8 cellular contexts compared by ENCODE assay signal in genomic region chr10:48305905-48306264, GRCh38. TPM values are rescaled to one million over a fixed set of nuclear protein-coding genes. Genes with fewer than 3 reads are reported as not detected.
DNase-seq lines count a peak whose midpoint lies in the region; ATAC-seq and TF ChIP-seq lines count a peak whose summit lies in the region.

No MANE protein-coding gene starts in this region.

- H3K4me1 ChIP-seq in iPS-20b (ENCODE audit: insufficient read depth, low read length) = 0 out of 2 replicates have a peak, but pooled peaks cover 3% of the 10 kb centered on the region

- no peaks in the 10 kb centered on the region for H3K36me3 ChIP-seq in iPS-20b (ENCODE audit: insufficient read depth, low read depth, low read length)

- H3K9ac ChIP-seq in iPS-20b (ENCODE audit: low read depth, low read length) = peak overlapping the region; percentile 7; the same call in 1 of the 2 replicates

- H3K4me3 Mint-ChIP-seq in HFFc6 = peak overlapping the region; percentile 92
- peak overlapping the region; percentile 79 for H3K4me3 Mint-ChIP-seq in activated T-helper 1 cell treated with anti-CD3 and anti-CD28 coated beads, Interleukin-12 subunit alpha, Interleukin-12 subunit beta, Interleukin-2, Interleukin-4 antibody, amounts not matched to agents 30 ng/mL and 10 ng/mL and 1 ng/mL, durations not matched to agents 14 hours and 24 hours and 36 hours
- H3K4me3 Mint-ChIP-seq in stimulated activated naive B cell treated with anti-CD40 and anti-IgM and Interleukin-4, amounts not matched to agents 10 μg/mL and 1 μg/mL and 100 μg/mL, for 72 hours = peak overlapping the region; percentile 82 to 86

- peak overlapping the region; percentile 42 for H3K4me3 ChIP-seq in iPS-20b (ENCODE audit: low read length)

- H3K9me3 ChIP-seq in iPS-20b (ENCODE audit: insufficient read depth, low read depth, low read length) = no peaks in the 10 kb centered on the region

- peaks cover 12% of the 10 kb centered on the region; the same call in 1 of the 2 replicates for H3K27me3 Mint-ChIP-seq in HFFc6 (ENCODE audit: insufficient read depth)
- H3K27me3 Mint-ChIP-seq in activated T-helper 1 cell treated with anti-CD3 and anti-CD28 coated beads, Interleukin-12 subunit alpha, Interleukin-12 subunit beta, Interleukin-2, Interleukin-4 antibody, amounts not matched to agents 30 ng/mL and 10 ng/mL and 1 ng/mL, durations not matched to agents 14 hours and 24 hours and 36 hours (ENCODE audit: insufficient read depth) = peaks cover 17% of the 10 kb centered on the region
- H3K27me3 Mint-ChIP-seq in stimulated activated naive B cell treated with anti-CD40 and anti-IgM and Interleukin-4, amounts not matched to agents 10 μg/mL and 1 μg/mL and 100 μg/mL, for 72 hours = peaks cover 0 to 5% of the 10 kb centered on the region in 2 donors

- TF ChIP-seq CTCF in HFFc6 (IDR thresholded peaks at IDR 0.05) = no peak

- peaks cover 37% of the 10 kb centered on the region for H3K4me1 Mint-ChIP-seq in HFFc6 (ENCODE audit: low read depth)
- peaks cover 19% of the 10 kb centered on the region for H3K4me1 Mint-ChIP-seq in activated T-helper 1 cell treated with anti-CD3 and anti-CD28 coated beads, Interleukin-12 subunit alpha, Interleukin-12 subunit beta, Interleukin-2, Interleukin-4 antibody, amounts not matched to agents 30 ng/mL and 10 ng/mL and 1 ng/mL, durations not matched to agents 14 hours and 24 hours and 36 hours (ENCODE audit: low read depth)
- peaks cover 28 to 47% of the 10 kb centered on the region in 2 donors for H3K4me1 Mint-ChIP-seq in stimulated activated naive B cell treated with anti-CD40 and anti-IgM and Interleukin-4, amounts not matched to agents 10 μg/mL and 1 μg/mL and 100 μg/mL, for 72 hours

- no peaks in the 10 kb centered on the region for H3K9me3 Mint-ChIP-seq in HFFc6
- no peaks in the 10 kb centered on the region for H3K9me3 Mint-ChIP-seq in activated T-helper 1 cell treated with anti-CD3 and anti-CD28 coated beads, Interleukin-12 subunit alpha, Interleukin-12 subunit beta, Interleukin-2, Interleukin-4 antibody, amounts not matched to agents 30 ng/mL and 10 ng/mL and 1 ng/mL, durations not matched to agents 14 hours and 24 hours and 36 hours
- no peaks in the 10 kb centered on the region for H3K9me3 Mint-ChIP-seq in stimulated activated naive B cell treated with anti-CD40 and anti-IgM and Interleukin-4, amounts not matched to agents 10 μg/mL and 1 μg/mL and 100 μg/mL, for 72 hours

- DNase-seq in HFFc6 (no peak), middle frontal gyrus (ENCODE audit: extremely low spot score, low spot score) (no peak), CD1c-positive myeloid dendritic cell (ENCODE audit: extremely low spot score) (no peak)
- no peak for DNase-seq in activated T-helper 1 cell treated with anti-CD3 and anti-CD28 coated beads, Interleukin-12 subunit alpha, Interleukin-12 subunit beta, Interleukin-2, Interleukin-4 antibody, amounts not matched to agents 30 ng/mL and 10 ng/mL and 1 ng/mL, durations not matched to agents 14 hours and 24 hours and 36 hours (ENCODE audit: low spot score)
- DNase-seq in stimulated activated naive B cell treated with anti-CD40 and anti-IgM and Interleukin-4, amounts not matched to agents 10 μg/mL and 1 μg/mL and 100 μg/mL, for 72 hours = no peak

- intact Hi-C loops in activated T-helper 1 cell treated with anti-CD3 and anti-CD28 coated beads, Interleukin-12 subunit alpha, Interleukin-12 subunit beta, Interleukin-2, Interleukin-4 antibody, amounts not matched to agents 30 ng/mL and 10 ng/mL and 1 ng/mL, durations not matched to agents 14 hours and 24 hours and 36 hours (cut with micrococcal nuclease) = loop anchor here (2.0 to 5.0 kb wide), 4 partner anchors 86 to 1233 kb away; partner anchors contain the start of gene ERCC6

- ATAC-seq in stimulated activated naive B cell treated with anti-CD40 and anti-IgM and Interleukin-4, amounts not matched to agents 10 μg/mL and 1 μg/mL and 100 μg/mL, for 72 hours (replicated peaks) = no peak
- ATAC-seq in GM18511 (IDR thresholded peaks at IDR 0.05; ENCODE audit: unreplicated experiment) (no peak), HG03039 (IDR thresholded peaks at IDR 0.05; ENCODE audit: unreplicated experiment) (no peak)

- peak overlapping the region; percentile 37 for H3K27ac Mint-ChIP-seq in HFFc6
- peak overlapping the region; percentile 49 for H3K27ac Mint-ChIP-seq in activated T-helper 1 cell treated with anti-CD3 and anti-CD28 coated beads, Interleukin-12 subunit alpha, Interleukin-12 subunit beta, Interleukin-2, Interleukin-4 antibody, amounts not matched to agents 30 ng/mL and 10 ng/mL and 1 ng/mL, durations not matched to agents 14 hours and 24 hours and 36 hours
- no peak overlapping the region for H3K27ac Mint-ChIP-seq in stimulated activated naive B cell treated with anti-CD40 and anti-IgM and Interleukin-4, amounts not matched to agents 10 μg/mL and 1 μg/mL and 100 μg/mL, for 72 hours

- peaks cover 17% of the 10 kb centered on the region for H3K27me3 ChIP-seq in iPS-20b (ENCODE audit: insufficient read depth, low read length)

- peaks cover 18% of the 10 kb centered on the region for H3K36me3 Mint-ChIP-seq in HFFc6 (ENCODE audit: low read depth)
- H3K36me3 Mint-ChIP-seq in activated T-helper 1 cell treated with anti-CD3 and anti-CD28 coated beads, Interleukin-12 subunit alpha, Interleukin-12 subunit beta, Interleukin-2, Interleukin-4 antibody, amounts not matched to agents 30 ng/mL and 10 ng/mL and 1 ng/mL, durations not matched to agents 14 hours and 24 hours and 36 hours (ENCODE audit: low read depth) = peaks cover 1% of the 10 kb centered on the region
- H3K36me3 Mint-ChIP-seq in stimulated activated naive B cell treated with anti-CD40 and anti-IgM and Interleukin-4, amounts not matched to agents 10 μg/mL and 1 μg/mL and 100 μg/mL, for 72 hours = no peaks in the 10 kb centered on the region

- H3K27ac ChIP-seq in iPS-20b (ENCODE audit: low read length) = no peak overlapping the region

RNA-seq across cellular contexts. Expression of gene MAPK8, which starts 0.6 kb away (rescaled TPM):
- 10 to 100 TPM; 56.3 to 96.6 (median 74.8) TPM for total RNA-seq in HFFc6 (2021; fragmentation: NEBNext Ultra II Directional; extraction: Animal tissue kit (Norgen Biotek cat#: 25700))
- total RNA-seq in activated T-helper 1 cell treated with anti-CD3 and anti-CD28 coated beads, Interleukin-12 subunit alpha, Interleukin-12 subunit beta, Interleukin-2, Interleukin-4 antibody, amounts not matched to agents 30 ng/mL and 10 ng/mL and 1 ng/mL, durations not matched to agents 14 hours and 24 hours and 36 hours = 51.6 and 52.3 TPM in 2 replicates

RNA-seq across cellular contexts. Expression of gene FRMPD2, which starts 31.4 kb away (rescaled TPM):
- not detected for total RNA-seq in HFFc6 (2021; fragmentation: NEBNext Ultra II Directional; extraction: Animal tissue kit (Norgen Biotek cat#: 25700))
- total RNA-seq in activated T-helper 1 cell treated with anti-CD3 and anti-CD28 coated beads, Interleukin-12 subunit alpha, Interleukin-12 subunit beta, Interleukin-2, Interleukin-4 antibody, amounts not matched to agents 30 ng/mL and 10 ng/mL and 1 ng/mL, durations not matched to agents 14 hours and 24 hours and 36 hours = not detected in 2 replicates
